Comparison of ENCODE assay signal across 18 cellular contexts in the genomic region with DNA sequence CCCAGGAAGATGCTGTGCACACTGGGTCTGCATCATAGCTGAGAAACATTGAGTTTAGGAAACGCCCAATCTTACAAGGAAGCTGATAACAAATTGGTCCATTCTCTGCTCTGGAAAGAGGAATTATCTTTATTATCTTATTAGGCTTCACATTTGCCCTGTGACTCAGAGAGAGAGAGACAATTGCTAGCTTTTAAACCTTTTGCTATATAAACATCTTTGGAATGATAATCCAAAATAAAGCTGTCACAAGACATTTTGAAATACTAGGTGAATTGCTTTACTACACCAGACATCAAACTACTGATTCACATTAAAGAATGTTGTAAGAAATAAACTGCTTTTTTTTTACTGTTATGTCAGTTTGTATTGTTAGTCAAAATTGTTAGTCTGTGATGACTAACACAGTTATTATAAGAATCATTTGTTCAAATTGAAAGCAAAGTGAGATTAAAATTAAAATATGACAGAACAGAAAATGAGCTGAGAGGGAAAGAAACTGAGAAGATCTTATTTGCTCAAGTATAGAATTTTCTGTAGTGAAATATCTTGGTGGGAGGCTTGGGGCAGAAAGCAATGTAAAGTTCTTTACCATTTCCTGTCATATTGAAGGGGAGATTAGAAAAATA.
A peak's percentile ranks its signal among the peaks of the same experiment; 100 is the strongest.
DNase-seq lines count a peak whose midpoint lies in the region; TF ChIP-seq lines count a peak whose summit lies in the region.
"Had no signal": no experiment of that assay in that cellular context is flagged by ENCODE, and none has a peak within 500 bp of the region (broad histone marks: within the 10 kb centered on the region; RNA-seq: fewer than 3 reads in every experiment).

No MANE protein-coding gene starts in this region.

- peak; percentile 1 for DNase-seq in NCI-H82 (lab: John Stamatoyannopoulos, UW)
- no peak for DNase-seq in NCI-H82 treated with DMSO at 0.1 percent for 48 hours (lab: John Stamatoyannopoulos, UW; ENCODE audit: unreplicated experiment)
- DNase-seq in adipocyte (ENCODE audit: low read depth): peak; percentile 33
- peak; percentile 19 for DNase-seq in fibroblast of villous mesenchyme (ENCODE audit: low read depth)
- no peak for DNase-seq in stimulated activated CD4-positive, alpha-beta T cell treated with anti-CD3 and anti-CD28 coated beads, Interleukin-15, amount 100 ng/mL, for 24 hours
- no peak for DNase-seq in NCI-H1694 treated with DMSO at 0.1 percent for 48 hours (lab: John Stamatoyannopoulos, UW)
- no peak for DNase-seq in Kasumi-1 (lab: John Stamatoyannopoulos, UW)
- no peak for DNase-seq in esophagus muscularis mucosa (ENCODE audit: extremely low spot score)
- DNase-seq: DMS153, GM23248, KG1, MG63, NCI-H1092 treated with DMSO at 0.1 percent for 48 hours, NCI-H187, NCI-H2171, NCI-H510A had no signal

- 55% methylated on average over 1 of the region's 1 CpG for WGBS in esophagus muscularis mucosa

- H3K27me3 ChIP-seq in adipocyte (replicated peaks; ENCODE audit: control insufficient read depth, insufficient read depth, low read length): no peaks in the 10 kb centered on the region
- H3K27me3 ChIP-seq in esophagus muscularis mucosa: no peaks in the 10 kb centered on the region
- H3K27me3 ChIP-seq: BLaER1 treated with 17β-estradiol and CSF1 and Interleukin-3, amounts not matched to agents 10 nM and 100 nM; MG63 had no signal

- H3K36me3 ChIP-seq in adipocyte (ENCODE audit: control insufficient read depth, insufficient read depth, low read length, severe bottlenecking) (no peaks in the 10 kb centered on the region), esophagus muscularis mucosa (no peaks in the 10 kb centered on the region)
- H3K36me3 ChIP-seq: BLaER1 treated with 17β-estradiol and CSF1 and Interleukin-3, amounts not matched to agents 10 nM and 100 nM; MG63 had no signal

- no peaks in the 10 kb centered on the region for H3K9me3 ChIP-seq in adipocyte (ENCODE audit: control insufficient read depth, low read length)
- H3K9me3 ChIP-seq in esophagus muscularis mucosa: no peaks in the 10 kb centered on the region
- H3K9me3 ChIP-seq: MG63 had no signal

- H3K27ac ChIP-seq in esophagus muscularis mucosa (replicated peaks in 1 of 4): no peak overlapping the region
- H3K27ac ChIP-seq: 22Rv1; BLaER1 treated with 17β-estradiol and CSF1 and Interleukin-3, amounts not matched to agents 10 nM and 100 nM; GM23248 had no signal

- TF ChIP-seq POLR2A in esophagus muscularis mucosa (IDR thresholded peaks at IDR 0.05; ENCODE audit: low read depth): no peak

- TF ChIP-seq CTCF in fibroblast of villous mesenchyme (IDR thresholded peaks at IDR 0.05; ENCODE audit: insufficient read depth, low read depth, low read length) (no peak), esophagus muscularis mucosa (IDR thresholded peaks at IDR 0.05) (no peak)

- H3K4me3 ChIP-seq in adipocyte (ENCODE audit: low read length) (no peak overlapping the region), fibroblast of villous mesenchyme (ENCODE audit: low read depth, low read length) (no peak overlapping the region), esophagus muscularis mucosa (no peak overlapping the region)
- H3K4me3 ChIP-seq: BLaER1 treated with 17β-estradiol and CSF1 and Interleukin-3, amounts not matched to agents 10 nM and 100 nM; GM23248; MG63 had no signal

- intact Hi-C loops in esophagus muscularis mucosa (cut with DNase I): no loop called here

- TF ChIP-seq EP300 in esophagus muscularis mucosa (IDR thresholded peaks at IDR 0.05): no peak

- no peaks in the 10 kb centered on the region for H3K4me1 ChIP-seq in adipocyte (ENCODE audit: control insufficient read depth, insufficient read depth, low read length)
- H3K4me1 ChIP-seq in esophagus muscularis mucosa: no peaks in the 10 kb centered on the region
- H3K4me1 ChIP-seq: BLaER1 treated with 17β-estradiol and CSF1 and Interleukin-3, amounts not matched to agents 10 nM and 100 nM had no signal

- H3K9ac ChIP-seq in adipocyte (ENCODE audit: low read length): no peak overlapping the region
- H3K9ac ChIP-seq: BLaER1 treated with 17β-estradiol and CSF1 and Interleukin-3, amounts not matched to agents 10 nM and 100 nM; GM23248 had no signal

Comparison
In these comparisons a context has a peak if more than half of its experiments do, and no peak if none do; other contexts are left out.
1. DNase-seq: peak in NCI-H82 (single experiment), adipocyte (single experiment) and fibroblast of villous mesenchyme (single experiment); none in NCI-H82 treated with DMSO at 0.1 percent for 48 hours (single experiment), stimulated activated CD4-positive, alpha-beta T cell treated with anti-CD3 and anti-CD28 coated beads, Interleukin-15, amount 100 ng/mL, for 24 hours (single experiment), NCI-H1694 treated with DMSO at 0.1 percent for 48 hours (single experiment), Kasumi-1 (0 of 2) and esophagus muscularis mucosa (single experiment).